In the genomic region with DNA sequence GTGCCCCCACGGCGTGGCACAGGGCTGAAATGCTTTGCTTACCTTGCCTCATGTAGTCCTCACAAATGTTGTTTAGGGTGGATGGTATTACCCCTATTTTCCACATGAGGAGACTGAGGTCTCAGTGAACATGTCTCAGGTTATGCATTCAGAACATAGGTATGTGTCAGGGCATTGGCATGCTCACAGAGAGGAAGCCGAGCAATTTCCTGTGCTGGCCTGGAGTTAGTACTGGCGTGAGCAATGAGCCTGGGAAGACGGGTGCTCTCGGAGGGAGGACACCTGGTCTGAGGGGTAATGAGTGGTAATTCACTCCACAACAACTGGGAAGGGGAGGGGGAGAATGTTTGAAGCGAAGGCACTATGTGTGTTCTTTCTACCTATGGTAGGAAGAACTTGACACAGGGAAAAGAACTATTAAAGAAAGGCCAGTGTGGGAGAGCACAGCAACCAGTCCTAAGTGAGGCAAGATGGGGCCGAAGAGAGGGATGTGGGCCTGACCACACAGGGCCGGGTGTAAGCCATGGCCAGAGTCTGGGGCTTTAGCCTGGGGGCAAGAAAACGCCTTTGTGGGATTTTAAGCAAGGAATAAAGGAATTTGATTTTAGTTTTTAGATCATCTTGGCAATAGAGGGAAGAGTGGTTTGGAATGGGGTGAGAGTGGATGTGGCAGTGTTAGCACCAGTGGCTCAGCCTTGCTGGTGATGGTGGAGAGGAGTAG, we compare ENCODE assay signal across 8 cellular contexts. TPM values are rescaled to one million over a fixed set of nuclear protein-coding genes. Genes with fewer than 3 reads are reported as not detected.
DNase-seq lines count a peak whose midpoint lies in the region; TF ChIP-seq lines count a peak whose summit lies in the region.

No MANE protein-coding gene starts in this region.

- peaks cover 7% of the 10 kb centered on the region for H3K4me1 ChIP-seq in ovary (ENCODE audit: insufficient read depth)
- peaks cover 0 to 11% (median 7%) of the 10 kb centered on the region in 4 donors for H3K4me1 ChIP-seq in tibial nerve

- POLR2A ChIA-PET in RWPE1 (lab: Yijun Ruan, JAX; ENCODE audit: low non-redundant PET), result no interaction called here

- no peak for TF ChIP-seq CTCF in Calu3 (IDR thresholded peaks at IDR 0.05; ENCODE audit: unreplicated experiment)
- TF ChIP-seq CTCF in RWPE1 (conservative IDR thresholded peaks at IDR 0.05; ENCODE audit: low read depth), result no peak
- no peak for TF ChIP-seq CTCF in endothelial cell (IDR thresholded peaks at IDR 0.05; ENCODE audit: unreplicated experiment)
- TF ChIP-seq CTCF in neural crest cell (conservative IDR thresholded peaks at IDR 0.05), result no peak
- no peak for TF ChIP-seq CTCF in ovary (IDR thresholded peaks at IDR 0.05)
- no peak for TF ChIP-seq CTCF in tibial nerve (IDR thresholded peaks at IDR 0.05)

- H3K9me3 ChIP-seq in ovary, result no peaks in the 10 kb centered on the region
- H3K9me3 ChIP-seq in tibial nerve, result no peaks in the 10 kb centered on the region

- peaks cover 56% of the 10 kb centered on the region for H3K4me1 Mint-ChIP-seq in Calu3 (ENCODE audit: low read depth, unreplicated experiment)
- peaks cover 59% of the 10 kb centered on the region for H3K4me1 Mint-ChIP-seq in endothelial cell (ENCODE audit: unreplicated experiment)
- H3K4me1 Mint-ChIP-seq in neural crest cell, result peaks cover 18% of the 10 kb centered on the region

- H3K36me3 ChIP-seq in ovary (no peaks in the 10 kb centered on the region), tibial nerve (peaks cover 0 to 77% (median 45%) of the 10 kb centered on the region in 3 donors)

- DNase-seq in Calu3 (peak; percentile 28), RWPE1 (ENCODE audit: low spot score) (peak; percentile 85), endothelial cell (ENCODE audit: low spot score) (peak; percentile 49), neural crest cell (ENCODE audit: low read depth, low spot score) (no peak), ovary (no peak), SHP77 treated with DMSO at 0.1 percent for 48 hours (lab: John Stamatoyannopoulos, UW) (no peak), tibial nerve (ENCODE audit: low spot score in 2 of 2) (no peak), cortex of kidney (lab: John Stamatoyannopoulos, UW) (no peak)

- intact Hi-C loops in Calu3 (cut with micrococcal nuclease; ENCODE audit: unreplicated experiment) (no loop called here), ovary (cut with DNase I) (no loop called here)

- CTCF ChIA-PET in Calu3 (lab: Charles Lee), result no interaction called here
- CTCF ChIA-PET in RWPE1 (lab: Yijun Ruan, JAX), result no interaction called here

- H3K4me3 Mint-ChIP-seq in Calu3 (ENCODE audit: low read depth, unreplicated experiment) (peak overlapping the region; percentile 3), endothelial cell (ENCODE audit: unreplicated experiment) (peak overlapping the region; percentile 63), neural crest cell (peak overlapping the region; percentile 64)

- H3K27ac Mint-ChIP-seq in Calu3 (ENCODE audit: unreplicated experiment) (peak overlapping the region; percentile 43), endothelial cell (ENCODE audit: unreplicated experiment) (peak overlapping the region; percentile 96), neural crest cell (ENCODE audit: unreplicated experiment) (no peak overlapping the region)

- peak overlapping the region; percentile 94 for H3K27ac ChIP-seq in RWPE1
- no peak overlapping the region for H3K27ac ChIP-seq in ovary
- H3K27ac ChIP-seq in tibial nerve, result peak overlapping the region in 2 of 4 donors; percentile 52 to 97

- H3K27me3 ChIP-seq in ovary, result no peaks in the 10 kb centered on the region
- no peaks in the 10 kb centered on the region for H3K27me3 ChIP-seq in tibial nerve

- H3K27me3 Mint-ChIP-seq in Calu3 (ENCODE audit: unreplicated experiment), result no peaks in the 10 kb centered on the region
- peaks cover 35% of the 10 kb centered on the region for H3K27me3 Mint-ChIP-seq in endothelial cell (ENCODE audit: unreplicated experiment)
- peaks cover under 1% of the 10 kb centered on the region for H3K27me3 Mint-ChIP-seq in neural crest cell (ENCODE audit: low read depth)

- no peak overlapping the region for H3K4me3 ChIP-seq in ovary
- H3K4me3 ChIP-seq in tibial nerve, result no peak overlapping the region

- no peak for TF ChIP-seq POLR2A in ovary (IDR thresholded peaks at IDR 0.05)
- no peak for TF ChIP-seq POLR2A in tibial nerve (IDR thresholded peaks at IDR 0.05)

- H3K36me3 Mint-ChIP-seq in Calu3 (ENCODE audit: insufficient read depth, unreplicated experiment) (peaks cover 98% of the 10 kb centered on the region), endothelial cell (ENCODE audit: low read depth, unreplicated experiment) (peaks cover 62% of the 10 kb centered on the region), neural crest cell (ENCODE audit: low read depth) (peaks cover 21% of the 10 kb centered on the region)

- no peaks in the 10 kb centered on the region for H3K9me3 Mint-ChIP-seq in Calu3 (ENCODE audit: low read depth, unreplicated experiment)
- no peaks in the 10 kb centered on the region for H3K9me3 Mint-ChIP-seq in endothelial cell (ENCODE audit: unreplicated experiment)
- H3K9me3 Mint-ChIP-seq in neural crest cell, result no peaks in the 10 kb centered on the region

- no peak for TF ChIP-seq EP300 in ovary (IDR thresholded peaks at IDR 0.05)
- TF ChIP-seq EP300 in tibial nerve (IDR thresholded peaks at IDR 0.05), result peak in 1 of 2 donors; percentile 11

- no TSS peak for BruUV-seq in Calu3 (replicated peaks; lab: Mats Ljungman, UMichigan)

- WGBS in ovary, 3 donors, result 48 to 62% (median 53%) methylated on average over 10 of the region's 10 CpGs
- WGBS in tibial nerve, 2 donors, result 78 to 80% methylated on average over 10 of the region's 10 CpGs

RNA-seq across cellular contexts. Expression of a gene that starts 4.9 kb away (rescaled TPM):
- 24.4 and 29.2 TPM in 2 replicates for total RNA-seq in Calu3 (2022)
- 15.8 TPM for total RNA-seq in endothelial cell (ENCODE audit: unreplicated experiment)
- 17.4 and 19.7 TPM in 2 replicates for total RNA-seq in neural crest cell
- 10 to 100 TPM; 16.4 to 37.8 (median 32.9) TPM for total RNA-seq in ovary
- polyA plus RNA-seq in ovary, result 10 to 100 TPM in 1 of 2 donors, 1 to 10 TPM in 1; 8.7 to 19.7 TPM
- 10 to 100 TPM; 35.0 to 45.3 (median 39.6) TPM for total RNA-seq in tibial nerve

RNA-seq across cellular contexts. Expression of a gene that starts 18.1 kb away (rescaled TPM):
- 662 and 673 TPM in 2 replicates for total RNA-seq in Calu3 (2022)
- 390 TPM for total RNA-seq in endothelial cell (ENCODE audit: unreplicated experiment)
- total RNA-seq in neural crest cell, result 520 and 529 TPM in 2 replicates
- total RNA-seq in ovary, result 100 to 1,000 TPM in 6 of 7 donors, 10 to 100 TPM in 1; 72.4 to 295 (median 212) TPM
- polyA plus RNA-seq in ovary, result 100 to 1,000 TPM; 110 to 159 TPM
- 100 to 1,000 TPM; 173 to 248 (median 192) TPM for total RNA-seq in tibial nerve

RNA-seq across cellular contexts. Expression of a gene that starts 28.9 kb away (rescaled TPM):
- 22.9 and 25.3 TPM in 2 replicates for total RNA-seq in Calu3 (2022)
- 6.3 TPM for total RNA-seq in endothelial cell (ENCODE audit: unreplicated experiment)
- total RNA-seq in neural crest cell, result 23.6 and 27.8 TPM in 2 replicates
- 10 to 100 TPM in 4 of 7 donors, 1 to 10 TPM in 3; 5.7 to 18.0 (median 15.4) TPM for total RNA-seq in ovary
- 10 to 100 TPM in 1 of 2 donors, 1 to 10 TPM in 1; 3.5 to 11.7 TPM for polyA plus RNA-seq in ovary
- 10 to 100 TPM; 51.3 to 86.3 (median 54.9) TPM for total RNA-seq in tibial nerve

RNA-seq across cellular contexts. Expression of a gene that starts 29.0 kb away (rescaled TPM):
- total RNA-seq in Calu3 (2022), result 128 and 131 TPM in 2 replicates
- total RNA-seq in endothelial cell (ENCODE audit: unreplicated experiment), result 56.1 TPM
- 94.5 and 98.9 TPM in 2 replicates for total RNA-seq in neural crest cell
- 10 to 100 TPM; 47.3 to 86.9 (median 60.6) TPM for total RNA-seq in ovary
- polyA plus RNA-seq in ovary, result 10 to 100 TPM; 52.6 to 67.2 TPM
- total RNA-seq in tibial nerve, result 100 to 1,000 TPM in 1 of 4 donors, 10 to 100 TPM in 3; 65.1 to 181 (median 95.3) TPM

RNA-seq across cellular contexts. Expression of a gene that starts 33.5 kb away (rescaled TPM):
- total RNA-seq in Calu3 (2022) (513 and 530 TPM in 2 replicates), endothelial cell (ENCODE audit: unreplicated experiment) (292 TPM), neural crest cell (359 and 378 TPM in 2 replicates), ovary (100 to 1,000 TPM in 6 of 7 donors, 10 to 100 TPM in 1; 74.4 to 149 (median 138) TPM), tibial nerve (100 to 1,000 TPM; 122 to 226 (median 152) TPM)
- 100 to 1,000 TPM; 119 to 177 TPM for polyA plus RNA-seq in ovary

Comparison
In these comparisons a context has a peak if more than half of its experiments do, and no peak if none do; other contexts are left out.
1. DNase-seq: peak in Calu3 (single experiment), RWPE1 (single experiment) and endothelial cell (single experiment); none in neural crest cell (single experiment), ovary (0 of 5), SHP77 treated with DMSO at 0.1 percent for 48 hours (single experiment), tibial nerve (0 of 2) and cortex of kidney (single experiment).
2. H3K4me3 Mint-ChIP-seq: peak in every context shown above with its lines; median percentile 64 in neural crest cell; 63 in endothelial cell; 3 in Calu3.